Comparison of ENCODE assay signal across 8 cellular contexts in genomic region chr16:14982521-14982920, GRCh38. TPM values are rescaled to one million over a fixed set of nuclear protein-coding genes. Genes with fewer than 3 reads are reported as not detected.
A peak's percentile ranks its signal among the peaks of the same experiment; 100 is the strongest.
DNase-seq lines count a peak whose midpoint lies in the region; ATAC-seq and TF ChIP-seq lines count a peak whose summit lies in the region.
"Not testable (repeated sequence)": the region's sequence is repeated elsewhere in the genome, so short reads cannot be mapped to it uniquely, and the experiment has no call there.

No MANE protein-coding gene starts in this region.

- H3K4me1 ChIP-seq in RWPE2 (ENCODE audit: insufficient read depth, poor library complexity, severe bottlenecking); breast epithelium; right cardiac atrium (ENCODE audit: control insufficient read depth, insufficient read depth, low read length); upper lobe of right lung: not testable (repeated sequence)

- not testable (repeated sequence) for H3K4me3 ChIP-seq in AG04449 (ENCODE audit: low read depth, low read length); RWPE2 (ENCODE audit: severe bottlenecking); breast epithelium; right cardiac atrium (ENCODE audit: low read length); upper lobe of right lung

- H3K4me1 Mint-ChIP-seq in mesothelial cell of epicardium, result peaks cover 26% of the 10 kb centered on the region

- peaks cover 20% of the 10 kb centered on the region for H3K36me3 Mint-ChIP-seq in mesothelial cell of epicardium

- not testable (repeated sequence) for H3K27me3 Mint-ChIP-seq in mesothelial cell of epicardium (ENCODE audit: low read depth)

- not testable (repeated sequence) for TF ChIP-seq POLR2A in breast epithelium (IDR thresholded peaks at IDR 0.05)

- not testable (repeated sequence) for H3K9me3 Mint-ChIP-seq in mesothelial cell of epicardium

- DNase-seq in AG04449 (ENCODE audit: low read depth, low spot score) (peak; percentile 7), fibroblast of gingiva (ENCODE audit: low read depth) (peak; percentile 35)
- DNase-seq in RWPE2 (ENCODE audit: low spot score); breast epithelium (ENCODE audit: low spot score in 2 of 2); right cardiac atrium; mesothelial cell of epicardium (ENCODE audit: low spot score in 2 of 2, unreplicated experiment in 2 of 2); sciatic nerve (ENCODE audit: low spot score); upper lobe of right lung: not testable (repeated sequence)

- WGBS in right cardiac atrium, result 8% methylated on average over 1 of the region's 2 CpGs

- peak overlapping the region; percentile 56 for H3K27ac Mint-ChIP-seq in mesothelial cell of epicardium

- H3K4me3 Mint-ChIP-seq in mesothelial cell of epicardium, result not testable (repeated sequence)

- H3K36me3 ChIP-seq in RWPE2 (ENCODE audit: low read depth) (peaks cover 17% of the 10 kb centered on the region), upper lobe of right lung (peaks cover 29% of the 10 kb centered on the region)
- not testable (repeated sequence) for H3K36me3 ChIP-seq in breast epithelium

- H3K27ac ChIP-seq in RWPE2 (ENCODE audit: poor library complexity, severe bottlenecking); right cardiac atrium (ENCODE audit: low read length); upper lobe of right lung: not testable (repeated sequence)
- H3K27ac ChIP-seq in breast epithelium, result peak overlapping the region; percentile 22 to 54

- not testable (repeated sequence) for H3K27me3 ChIP-seq in RWPE2 (ENCODE audit: insufficient read depth, poor library complexity, severe bottlenecking); breast epithelium; right cardiac atrium (ENCODE audit: control insufficient read depth, insufficient read depth); upper lobe of right lung

- CTCF ChIA-PET in AG04449 (lab: Yijun Ruan, JAX), result not testable (repeated sequence)

- TF ChIP-seq CTCF in AG04449 (IDR thresholded peaks at IDR 0.05; ENCODE audit: insufficient read depth, low read length, missing control alignments); RWPE2 (IDR thresholded peaks at IDR 0.05; ENCODE audit: poor library complexity, severe bottlenecking); breast epithelium (IDR thresholded peaks at IDR 0.05); mesothelial cell of epicardium (IDR thresholded peaks at IDR 0.05; ENCODE audit: unreplicated experiment); upper lobe of right lung (IDR thresholded peaks at IDR 0.05): not testable (repeated sequence)

- H3K9me3 ChIP-seq in RWPE2 (ENCODE audit: severe bottlenecking); breast epithelium; right cardiac atrium (ENCODE audit: control insufficient read depth, low read length); upper lobe of right lung: not testable (repeated sequence)

- 0 out of 3 replicates have a peak, but pooled peaks have one; percentile 15 for ATAC-seq in RWPE2 (ENCODE audit: low read depth)
- ATAC-seq in right cardiac atrium, result peak; percentile 29 to 48
- ATAC-seq in sciatic nerve, result peak; percentile 32
- ATAC-seq in upper lobe of right lung, result peak; percentile 64

- POLR2A ChIA-PET in AG04449 (lab: Yijun Ruan, JAX), result not testable (repeated sequence)

- intact Hi-C loops in breast epithelium (cut with DNase I; ENCODE audit: low total_unique reads); right cardiac atrium (cut with DNase I); sciatic nerve (cut with DNase I); upper lobe of right lung (cut with DNase I): not testable (repeated sequence)

RNA-seq across cellular contexts. Expression of gene PDXDC1, which starts 7.7 kb away (rescaled TPM):
- total RNA-seq in breast epithelium (10 to 100 TPM; 66.4 to 86.6 (median 82.9) TPM), right cardiac atrium (100 to 1,000 TPM in 1 of 4 donors, 10 to 100 TPM in 3; 87.1 to 106 (median 88.5) TPM), mesothelial cell of epicardium (108 to 115 TPM (median 111 TPM) in 3 replicates), sciatic nerve (58.6 TPM), upper lobe of right lung (100 TPM)
- 31.5 TPM for polyA plus RNA-seq in right cardiac atrium

RNA-seq across cellular contexts. Expression of gene NPIPA1, which starts 45.3 kb away (rescaled TPM):
- 10 to 100 TPM; 61.0 to 82.9 (median 77.1) TPM for total RNA-seq in breast epithelium
- 10 to 100 TPM; 40.7 to 76.6 (median 57.9) TPM for total RNA-seq in right cardiac atrium
- 61.6 TPM for polyA plus RNA-seq in right cardiac atrium
- total RNA-seq in mesothelial cell of epicardium, result 261 to 262 TPM (median 262 TPM) in 3 replicates
- total RNA-seq in sciatic nerve, result 214 TPM
- total RNA-seq in upper lobe of right lung, result 91.6 TPM
